23 cellular contexts compared by ENCODE assay signal in the genomic region with DNA sequence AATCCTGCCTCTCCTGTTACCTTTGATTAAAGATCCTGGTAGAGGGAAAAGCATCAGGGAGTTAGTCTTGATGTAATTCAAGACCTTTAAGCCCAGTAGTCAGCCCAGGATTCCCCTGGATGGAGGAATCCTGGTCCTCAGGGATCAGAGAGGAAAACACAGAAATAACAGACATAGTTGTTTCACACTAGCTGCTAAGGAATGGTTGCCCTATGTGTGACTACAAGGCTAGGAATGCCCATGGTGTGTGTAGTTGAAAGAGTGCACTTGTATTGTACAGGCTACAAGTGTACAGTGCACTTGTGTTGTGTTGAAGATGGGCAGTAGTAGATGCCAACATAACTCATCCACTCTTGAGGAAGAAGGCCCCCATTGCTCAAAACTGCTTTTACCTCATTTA.
A peak's percentile ranks its signal among the peaks of the same experiment; 100 is the strongest.
DNase-seq lines count a peak whose midpoint lies in the region; ATAC-seq and TF ChIP-seq lines count a peak whose summit lies in the region.
"Had no signal": no experiment of that assay in that cellular context is flagged by ENCODE, and none has a peak within 500 bp of the region (broad histone marks: within the 10 kb centered on the region; RNA-seq: fewer than 3 reads in every experiment).

No MANE protein-coding gene starts in this region.

- H3K4me1 ChIP-seq in IMR-90 (ENCODE audit: control insufficient read depth, insufficient read depth, low read length), result no peaks in the 10 kb centered on the region
- H3K4me1 ChIP-seq: A549, esophagus muscularis mucosa, neural progenitor cell had no signal

- H3K27ac ChIP-seq in IMR-90 (ENCODE audit: insufficient read depth, low read length), result no peak overlapping the region
- H3K27ac ChIP-seq: A549, cardiac muscle cell, dorsolateral prefrontal cortex, esophagus muscularis mucosa, hepatocyte, KMS-11, neural progenitor cell had no signal

- H3K27ac Mint-ChIP-seq in CD14-positive monocyte, result no peak overlapping the region
- H3K27ac Mint-ChIP-seq: activated CD4-positive, alpha-beta T cell treated with anti-CD3 and anti-CD28 coated beads for 36 hours; activated naive CD4-positive, alpha-beta T cell treated with anti-CD3 and anti-CD28 coated beads, Interleukin-2, amount 50 U/mL, for 72 hours; CD4-positive, alpha-beta memory T cell; neural progenitor cell; stimulated activated effector memory CD8-positive, alpha-beta T cell treated with anti-CD3 and anti-CD28 coated beads, Interleukin-12 subunit alpha, Interleukin-12 subunit beta, amount 100 ng/mL, for 72 hours had no signal

- in situ Hi-C loops in IMR-90 (cut with MboI; ENCODE audit: low sequenced_read_pairs), result no loop called here

- no peak overlapping the region for H4K5ac ChIP-seq in IMR-90 (ENCODE audit: low read depth, low read length)

- H2AK9ac ChIP-seq in IMR-90 (replicated peaks; ENCODE audit: low read depth, low read length, poor library complexity), result no peak overlapping the region

- no peak overlapping the region for H3K18ac ChIP-seq in IMR-90 (ENCODE audit: low read depth, low read length)

- H4K8ac ChIP-seq in IMR-90 (ENCODE audit: low read depth in 2 of 2, low read length in 2 of 2), result no peak overlapping the region

- H2AK5ac ChIP-seq in IMR-90 (ENCODE audit: low read depth, low read length), result no peak overlapping the region

- no peaks in the 10 kb centered on the region for H3K36me3 ChIP-seq in IMR-90 (ENCODE audit: control insufficient read depth, insufficient read depth, low read length)
- H3K36me3 ChIP-seq: cardiac muscle cell, esophagus muscularis mucosa, neural progenitor cell had no signal

- H3K36me3 Mint-ChIP-seq in CD14-positive monocyte, result no peaks in the 10 kb centered on the region
- H3K36me3 Mint-ChIP-seq: CD4-positive, alpha-beta memory T cell; neural progenitor cell; stimulated activated effector memory CD8-positive, alpha-beta T cell treated with anti-CD3 and anti-CD28 coated beads, Interleukin-12 subunit alpha, Interleukin-12 subunit beta, amount 100 ng/mL, for 72 hours had no signal

- H3K27me3 ChIP-seq in IMR-90 (ENCODE audit: control insufficient read depth, insufficient read depth, low read length), result no peaks in the 10 kb centered on the region
- H3K27me3 ChIP-seq: cardiac muscle cell, dorsolateral prefrontal cortex, esophagus muscularis mucosa, hepatocyte, neural progenitor cell had no signal

- DNase-seq in AG08396 (ENCODE audit: low spot score), result peak; percentile 50
- DNase-seq in IMR-90, result peak; percentile 66
- peak; percentile 35 for DNase-seq in dedifferentiated amniotic fluid mesenchymal stem cell (ENCODE audit: extremely low spot score)
- peak; percentile 65 for DNase-seq in iris pigment epithelial cell (ENCODE audit: low read depth)
- DNase-seq in dermis blood vessel endothelial cell, result no peak
- no peak for DNase-seq in left cardiac atrium
- no peak for DNase-seq in CD14-positive monocyte (ENCODE audit: low spot score)
- DNase-seq: activated CD4-positive, alpha-beta T cell treated with anti-CD3 and anti-CD28 coated beads for 36 hours; CD4-positive, alpha-beta memory T cell; DMS53; dorsolateral prefrontal cortex; kidney; NCI-H1105 treated with DMSO at 0.1 percent for 48 hours; NCI-H524 treated with DMSO at 0.1 percent for 48 hours had no signal

- no peak for TF ChIP-seq RAD21 in IMR-90 (IDR thresholded peaks at IDR 0.05; ENCODE audit: low read length)

- H3K4me2 ChIP-seq in IMR-90 (ENCODE audit: low read depth, low read length), result no peak overlapping the region
- H3K4me2 ChIP-seq: A549, hepatocyte, KMS-11, neural progenitor cell had no signal

- no peak overlapping the region for H3K23ac ChIP-seq in IMR-90 (ENCODE audit: low read depth, low read length)

- H3K4me3 Mint-ChIP-seq in CD14-positive monocyte, result no peak overlapping the region
- H3K4me3 Mint-ChIP-seq: activated CD4-positive, alpha-beta T cell treated with anti-CD3 and anti-CD28 coated beads for 36 hours; CD4-positive, alpha-beta memory T cell; neural progenitor cell; stimulated activated effector memory CD8-positive, alpha-beta T cell treated with anti-CD3 and anti-CD28 coated beads, Interleukin-12 subunit alpha, Interleukin-12 subunit beta, amount 100 ng/mL, for 72 hours had no signal

- H2BK5ac ChIP-seq in IMR-90 (ENCODE audit: low read depth, low read length, poor library complexity, severe bottlenecking), result no peak overlapping the region

- POLR2A ChIA-PET in IMR-90 (lab: Charles Lee; ENCODE audit: unreplicated experiment), result no interaction called here

- no peak overlapping the region for H3K9ac ChIP-seq in IMR-90 (ENCODE audit: low read depth, low read length)
- H3K9ac ChIP-seq: KMS-11, neural progenitor cell had no signal

- H2BK120ac ChIP-seq in IMR-90 (ENCODE audit: low read depth, low read length), result no peak overlapping the region

- no peak overlapping the region for H2BK15ac ChIP-seq in IMR-90 (ENCODE audit: low read depth, low read length)

- H3K14ac ChIP-seq in IMR-90 (replicated peaks; ENCODE audit: low read depth, low read length), result no peak overlapping the region

- H3K79me1 ChIP-seq in IMR-90 (ENCODE audit: low read depth in 1 of 2, low read length in 2 of 2), result no peaks in the 10 kb centered on the region

- H3K4ac ChIP-seq in IMR-90 (ENCODE audit: low read depth, low read length), result no peak overlapping the region

- H4K91ac ChIP-seq in IMR-90 (ENCODE audit: insufficient read depth, low read depth, low read length), result no peak overlapping the region

- peaks cover 2% of the 10 kb centered on the region; the same call in 1 of the 2 replicates for H3K9me3 ChIP-seq in IMR-90 (ENCODE audit: control insufficient read depth, insufficient read depth, low read length)
- H3K9me3 ChIP-seq: A549 had no signal

- dilution Hi-C loops in IMR-90 (cut with HindIII; ENCODE audit: low sequenced_read_pairs, unreplicated experiment), result no loop called here

- H3K4me1 Mint-ChIP-seq in CD14-positive monocyte, result no peaks in the 10 kb centered on the region
- H3K4me1 Mint-ChIP-seq: activated CD4-positive, alpha-beta T cell treated with anti-CD3 and anti-CD28 coated beads for 36 hours; CD4-positive, alpha-beta memory T cell; neural progenitor cell; stimulated activated effector memory CD8-positive, alpha-beta T cell treated with anti-CD3 and anti-CD28 coated beads, Interleukin-12 subunit alpha, Interleukin-12 subunit beta, amount 100 ng/mL, for 72 hours had no signal

- H2BK20ac ChIP-seq in IMR-90 (ENCODE audit: low read depth, low read length), result no peak overlapping the region

- intact Hi-C loops in IMR-90 (cut with micrococcal nuclease) (no loop called here), left cardiac atrium (cut with DNase I) (no loop called here), CD14-positive monocyte (cut with micrococcal nuclease) (no loop called here)

- CTCF ChIA-PET in IMR-90 (lab: Yijun Ruan, JAX), result no interaction called here

- H4K20me1 ChIP-seq in IMR-90 (ENCODE audit: insufficient read depth, low read length), result no peaks in the 10 kb centered on the region

- H3K27me3 Mint-ChIP-seq in CD14-positive monocyte (ENCODE audit: low read depth in 3 of 3), result no peaks in the 10 kb centered on the region
- H3K27me3 Mint-ChIP-seq: activated CD4-positive, alpha-beta T cell treated with anti-CD3 and anti-CD28 coated beads for 36 hours; CD4-positive, alpha-beta memory T cell had no signal

- peak; percentile 94 for ATAC-seq in IMR-90 (ENCODE audit: low read depth)
- ATAC-seq in left cardiac atrium, result no peak
- no peak for ATAC-seq in GM21447 (IDR thresholded peaks at IDR 0.05; ENCODE audit: unreplicated experiment)
- ATAC-seq: A549; activated CD4-positive, alpha-beta T cell treated with anti-CD3 and anti-CD28 coated beads for 36 hours; activated naive CD4-positive, alpha-beta T cell treated with anti-CD3 and anti-CD28 coated beads, Interleukin-2, amount 50 U/mL, for 72 hours; stimulated activated effector memory CD8-positive, alpha-beta T cell treated with anti-CD3 and anti-CD28 coated beads, Interleukin-12 subunit alpha, Interleukin-12 subunit beta, amount 100 ng/mL, for 72 hours had no signal

- no peak overlapping the region for H3K56ac ChIP-seq in IMR-90 (ENCODE audit: extremely low read depth, insufficient read depth, low read length)

- BruUV-seq in IMR-90 (replicated peaks; lab: Mats Ljungman, UMichigan), result no TSS peak

- peak overlapping the region; percentile 13 for H2AFZ ChIP-seq in IMR-90 (replicated peaks; ENCODE audit: low read length, poor library complexity)
- H2AFZ ChIP-seq: hepatocyte, neural progenitor cell had no signal

- TF ChIP-seq CTCF in IMR-90 (conservative IDR thresholded peaks at IDR 0.05; ENCODE audit: low read depth, low read length), result no peak
- no peak for TF ChIP-seq CTCF in CD14-positive monocyte (IDR thresholded peaks at IDR 0.05)

- no peak for TF ChIP-seq POLR2A in IMR-90 (IDR thresholded peaks at IDR 0.05; ENCODE audit: low read depth, low read length)

- H3K4me3 ChIP-seq in IMR-90 (ENCODE audit: insufficient read depth, low read depth, low read length), result no peak overlapping the region
- H3K4me3 ChIP-seq: A549, cardiac muscle cell, dorsolateral prefrontal cortex, esophagus muscularis mucosa, hepatocyte, neural progenitor cell had no signal

- H3K9me1 ChIP-seq in IMR-90 (ENCODE audit: insufficient read depth, low read length), result no peaks in the 10 kb centered on the region

- peaks cover 6 to 13% (median 7%) of the 10 kb centered on the region in 7 donors for H3K9me3 Mint-ChIP-seq in CD14-positive monocyte

TF ChIP-seq in IMR-90, 13 proteins besides CTCF, POLR2A, EP300 and RAD21:
- TF ChIP-seq MAZ (IDR thresholded peaks at IDR 0.05; ENCODE audit: borderline replicate concordance, low read depth, low read length) (no peak), CHD1 (IDR thresholded peaks at IDR 0.05; ENCODE audit: low read depth, low read length) (no peak)
- TF ChIP-seq, protein P1, sequence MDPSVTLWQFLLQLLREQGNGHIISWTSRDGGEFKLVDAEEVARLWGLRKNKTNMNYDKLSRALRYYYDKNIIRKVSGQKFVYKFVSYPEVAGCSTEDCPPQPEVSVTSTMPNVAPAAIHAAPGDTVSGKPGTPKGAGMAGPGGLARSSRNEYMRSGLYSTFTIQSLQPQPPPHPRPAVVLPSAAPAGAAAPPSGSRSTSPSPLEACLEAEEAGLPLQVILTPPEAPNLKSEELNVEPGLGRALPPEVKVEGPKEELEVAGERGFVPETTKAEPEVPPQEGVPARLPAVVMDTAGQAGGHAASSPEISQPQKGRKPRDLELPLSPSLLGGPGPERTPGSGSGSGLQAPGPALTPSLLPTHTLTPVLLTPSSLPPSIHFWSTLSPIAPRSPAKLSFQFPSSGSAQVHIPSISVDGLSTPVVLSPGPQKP (IDR thresholded peaks at IDR 0.05; ENCODE audit: borderline replicate concordance, low read depth, low read length), result no peak

Comparison
In these comparisons a context has a peak if more than half of its experiments do, and no peak if none do; other contexts are left out.
1. DNase-seq: peak in AG08396 (single experiment), IMR-90 (single experiment), dedifferentiated amniotic fluid mesenchymal stem cell (single experiment) and iris pigment epithelial cell (single experiment); none in dermis blood vessel endothelial cell (single experiment), left cardiac atrium (single experiment) and CD14-positive monocyte (single experiment).